In the genomic region with DNA sequence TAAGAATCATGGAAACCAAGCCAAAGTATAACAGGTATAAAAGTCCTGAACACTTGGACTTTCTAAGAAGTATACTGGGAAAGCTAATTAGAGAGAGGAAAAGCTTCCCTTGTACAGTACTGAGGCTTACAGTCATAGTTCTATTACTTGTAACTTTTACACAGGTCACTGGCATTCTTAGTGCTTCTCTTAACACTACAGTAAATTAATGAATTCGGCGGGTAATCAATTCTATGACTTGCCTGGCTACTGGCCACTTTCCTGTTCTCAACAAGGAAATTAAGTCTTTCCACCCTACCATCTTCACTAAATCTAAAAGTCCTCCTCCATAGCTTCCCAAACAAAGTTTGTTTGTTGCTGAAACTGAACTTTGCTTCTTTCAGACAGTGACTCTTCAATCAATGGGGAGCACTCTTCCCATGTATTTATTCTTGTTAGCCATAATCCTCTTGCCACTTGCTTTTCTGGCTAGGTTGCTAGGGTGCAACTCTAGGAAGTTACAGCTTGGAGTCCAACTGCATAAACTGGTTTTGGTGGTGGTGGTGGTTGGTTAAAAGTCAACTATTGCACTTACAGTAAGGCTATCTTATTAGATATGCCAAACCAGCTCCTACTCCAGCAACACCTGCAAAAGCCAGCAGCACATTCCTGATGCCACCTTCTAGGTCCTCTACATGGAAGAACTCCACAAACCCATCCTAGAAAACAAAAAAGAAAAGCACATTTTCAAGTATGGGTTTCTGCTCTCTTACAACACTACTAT, we compare ENCODE assay signal across 8 cellular contexts. TPM values are rescaled to one million over a fixed set of nuclear protein-coding genes. Genes with fewer than 3 reads are reported as not detected.
DNase-seq lines count a peak whose midpoint lies in the region; ATAC-seq and TF ChIP-seq lines count a peak whose summit lies in the region.

No MANE protein-coding gene starts in this region.

- H3K36me3 Mint-ChIP-seq in WTC11 = peaks cover 65% of the 10 kb centered on the region

- no peaks in the 10 kb centered on the region for H3K4me1 ChIP-seq in HEK293 (ENCODE audit: control insufficient read depth, insufficient read depth, low read length)
- H3K4me1 ChIP-seq in hepatocyte (ENCODE audit: insufficient read depth) = peaks cover 34% of the 10 kb centered on the region
- H3K4me1 ChIP-seq in smooth muscle cell (ENCODE audit: low read depth) = peaks cover 27% of the 10 kb centered on the region

- DNase-seq in WTC11 (ENCODE audit: low spot score) (no peak), hepatocyte (ENCODE audit: low spot score) (peak; percentile 11), smooth muscle cell (lab: John Stamatoyannopoulos, UW; ENCODE audit: unreplicated experiment) (no peak), HUDEP-2 (lab: John Stamatoyannopoulos, UW; ENCODE audit: unreplicated experiment in 76 of 76) (no peak), NCI-H82 treated with DMSO at 0.1 percent for 48 hours (lab: John Stamatoyannopoulos, UW; ENCODE audit: unreplicated experiment) (no peak), activated gamma-delta T cell treated with Interleukin-2 at 50 U/mL for 16 hours (no peak)

- TF ChIP-seq CTCF in HEK293 (tag by site-specific recombination; IDR thresholded peaks at IDR 0.05) (no peak), WTC11 (IDR thresholded peaks at IDR 0.05) (no peak), hepatocyte (IDR thresholded peaks at IDR 0.05; ENCODE audit: poor library complexity) (no peak), smooth muscle cell (IDR thresholded peaks at IDR 0.05; ENCODE audit: borderline replicate concordance, insufficient read depth, poor library complexity, severe bottlenecking) (no peak)

- peaks cover 62% of the 10 kb centered on the region for H3F3A ChIP-seq in smooth muscle cell (ENCODE audit: low read depth)

- H3K79me2 ChIP-seq in hepatocyte (peaks cover 84% of the 10 kb centered on the region), smooth muscle cell (ENCODE audit: low read depth) (peaks cover 83% of the 10 kb centered on the region)

- H3K27me3 ChIP-seq in hepatocyte (no peaks in the 10 kb centered on the region), smooth muscle cell (ENCODE audit: low read depth) (no peaks in the 10 kb centered on the region)

- WGBS in hepatocyte (ENCODE audit: low lambda C conversion rate, missing lambda C conversion rate) = 28% methylated on average over 2 of the region's 2 CpGs
- WGBS in smooth muscle cell (ENCODE audit: low lambda C conversion rate) = 14% methylated on average over 2 of the region's 2 CpGs

- no peaks in the 10 kb centered on the region for H3K9me3 Mint-ChIP-seq in WTC11

- H3K4me2 ChIP-seq in hepatocyte = peak overlapping the region; percentile 83
- peak overlapping the region; percentile 83 for H3K4me2 ChIP-seq in smooth muscle cell

- H4K20me1 ChIP-seq in hepatocyte (ENCODE audit: insufficient read depth, poor library complexity, severe bottlenecking) (peaks cover 68% of the 10 kb centered on the region), smooth muscle cell (ENCODE audit: low read depth) (peaks cover 74% of the 10 kb centered on the region)

- peak overlapping the region; percentile 92 for H3K4me3 Mint-ChIP-seq in WTC11

- H3K4me3 ChIP-seq in HEK293 (ENCODE audit: low read depth, low read length) = peak overlapping the region; percentile 82
- peak overlapping the region; percentile 85 for H3K4me3 ChIP-seq in hepatocyte
- H3K4me3 ChIP-seq in smooth muscle cell = peak overlapping the region; percentile 92

- H3K27ac ChIP-seq in HEK293 (ENCODE audit: extremely low read depth, low read depth, low read length) (no peak overlapping the region), hepatocyte (peak overlapping the region; percentile 100), smooth muscle cell (ENCODE audit: low read depth) (peak overlapping the region; percentile 96)

- no peaks in the 10 kb centered on the region; the same call in 1 of the 2 replicates for H3K27me3 Mint-ChIP-seq in WTC11 (ENCODE audit: low read depth)

- H3K4me1 Mint-ChIP-seq in WTC11 = peaks cover 59% of the 10 kb centered on the region

- H3K36me3 ChIP-seq in HEK293 (ENCODE audit: control insufficient read depth in 2 of 2, insufficient read depth in 1 of 2, low read length in 2 of 2) (peaks cover 0 to 65% of the 10 kb centered on the region in 2 experiments), hepatocyte (replicated peaks; ENCODE audit: insufficient read depth, low read depth) (peaks cover 6% of the 10 kb centered on the region), smooth muscle cell (ENCODE audit: low read depth) (peaks cover 32% of the 10 kb centered on the region)

- H3K27ac Mint-ChIP-seq in WTC11 = peak overlapping the region; percentile 97

- POLR2A ChIA-PET in HEK293 (lab: Yijun Ruan, JAX) = interaction anchor here (0.6 to 13.5 kb wide), 5 partner anchors 9 to 120 kb away, joined by 3 to 272 read pairs (median 8); a partner anchor contains a TSS
- POLR2A ChIA-PET in WTC11 (lab: Charles Lee) = interaction anchor here (0.6 to 9.4 kb wide), 4 partner anchors 9 to 298 kb away, joined by 3 to 188 read pairs (median 8); no protein-coding TSS in a partner anchor

- no peaks in the 10 kb centered on the region for H3K9me2 ChIP-seq in hepatocyte (replicated peaks; ENCODE audit: insufficient read depth)

- no peak for ATAC-seq in WTC11
- no peak for ATAC-seq in GM19328 (IDR thresholded peaks at IDR 0.05; ENCODE audit: unreplicated experiment)

- H3K9me3 ChIP-seq in HEK293 (ENCODE audit: control insufficient read depth, insufficient read depth, low read depth, low read length) (no peaks in the 10 kb centered on the region), hepatocyte (ENCODE audit: low read depth) (no peaks in the 10 kb centered on the region), smooth muscle cell (replicated peaks; ENCODE audit: low read depth) (no peaks in the 10 kb centered on the region)

- H2AFZ ChIP-seq in hepatocyte (no peak overlapping the region), smooth muscle cell (ENCODE audit: low read depth) (no peak overlapping the region)

- CTCF ChIA-PET in HEK293 (lab: Yijun Ruan, JAX) = interaction anchor here (0.6 to 14.0 kb wide), 8 partner anchors 9 to 236 kb away, joined by 3 to 135 read pairs (median 5); no protein-coding TSS in a partner anchor
- CTCF ChIA-PET in WTC11 (lab: Charles Lee) = interaction anchor here (1.3 to 1.6 kb wide), 3 partner anchors 15 to 39 kb away, joined by 4 to 6 read pairs (median 5); no protein-coding TSS in a partner anchor

- peak overlapping the region; percentile 99 for H3K9ac ChIP-seq in smooth muscle cell (ENCODE audit: low read depth)

TF ChIP-seq in HEK293, 187 proteins besides CTCF, POLR2A, EP300 and RAD21:
- TF ChIP-seq, protein P1, sequence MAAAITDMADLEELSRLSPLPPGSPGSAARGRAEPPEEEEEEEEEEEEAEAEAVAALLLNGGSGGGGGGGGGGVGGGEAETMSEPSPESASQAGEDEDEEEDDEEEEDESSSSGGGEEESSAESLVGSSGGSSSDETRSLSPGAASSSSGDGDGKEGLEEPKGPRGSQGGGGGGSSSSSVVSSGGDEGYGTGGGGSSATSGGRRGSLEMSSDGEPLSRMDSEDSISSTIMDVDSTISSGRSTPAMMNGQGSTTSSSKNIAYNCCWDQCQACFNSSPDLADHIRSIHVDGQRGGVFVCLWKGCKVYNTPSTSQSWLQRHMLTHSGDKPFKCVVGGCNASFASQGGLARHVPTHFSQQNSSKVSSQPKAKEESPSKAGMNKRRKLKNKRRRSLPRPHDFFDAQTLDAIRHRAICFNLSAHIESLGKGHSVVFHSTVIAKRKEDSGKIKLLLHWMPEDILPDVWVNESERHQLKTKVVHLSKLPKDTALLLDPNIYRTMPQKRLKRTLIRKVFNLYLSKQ (tag by site-specific recombination; IDR thresholded peaks at IDR 0.05; ENCODE audit: borderline replicate concordance) = no peak
- TF ChIP-seq ZNF660 (tag by site-specific recombination; IDR thresholded peaks at IDR 0.05) (peak; percentile 19; the same call in 1 of the 2 replicates), PRDM1 (tag by site-specific recombination; IDR thresholded peaks at IDR 0.05) (peak; percentile 61)

TF ChIP-seq in WTC11, 78 proteins besides CTCF, POLR2A, EP300 and RAD21:
- TF ChIP-seq, protein P2, sequence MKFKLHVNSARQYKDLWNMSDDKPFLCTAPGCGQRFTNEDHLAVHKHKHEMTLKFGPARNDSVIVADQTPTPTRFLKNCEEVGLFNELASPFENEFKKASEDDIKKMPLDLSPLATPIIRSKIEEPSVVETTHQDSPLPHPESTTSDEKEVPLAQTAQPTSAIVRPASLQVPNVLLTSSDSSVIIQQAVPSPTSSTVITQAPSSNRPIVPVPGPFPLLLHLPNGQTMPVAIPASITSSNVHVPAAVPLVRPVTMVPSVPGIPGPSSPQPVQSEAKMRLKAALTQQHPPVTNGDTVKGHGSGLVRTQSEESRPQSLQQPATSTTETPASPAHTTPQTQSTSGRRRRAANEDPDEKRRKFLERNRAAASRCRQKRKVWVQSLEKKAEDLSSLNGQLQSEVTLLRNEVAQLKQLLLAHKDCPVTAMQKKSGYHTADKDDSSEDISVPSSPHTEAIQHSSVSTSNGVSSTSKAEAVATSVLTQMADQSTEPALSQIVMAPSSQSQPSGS (CRISPR knock-in tag; IDR thresholded peaks at IDR 0.05; ENCODE audit: borderline replicate concordance, low read depth) = no peak
- TF ChIP-seq, protein P3, sequence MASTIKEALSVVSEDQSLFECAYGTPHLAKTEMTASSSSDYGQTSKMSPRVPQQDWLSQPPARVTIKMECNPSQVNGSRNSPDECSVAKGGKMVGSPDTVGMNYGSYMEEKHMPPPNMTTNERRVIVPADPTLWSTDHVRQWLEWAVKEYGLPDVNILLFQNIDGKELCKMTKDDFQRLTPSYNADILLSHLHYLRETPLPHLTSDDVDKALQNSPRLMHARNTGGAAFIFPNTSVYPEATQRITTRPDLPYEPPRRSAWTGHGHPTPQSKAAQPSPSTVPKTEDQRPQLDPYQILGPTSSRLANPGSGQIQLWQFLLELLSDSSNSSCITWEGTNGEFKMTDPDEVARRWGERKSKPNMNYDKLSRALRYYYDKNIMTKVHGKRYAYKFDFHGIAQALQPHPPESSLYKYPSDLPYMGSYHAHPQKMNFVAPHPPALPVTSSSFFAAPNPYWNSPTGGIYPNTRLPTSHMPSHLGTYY (CRISPR knock-in tag; IDR thresholded peaks at IDR 0.05) = peak; percentile 40; the same call in 1 of the 2 replicates

RNA-seq across cellular contexts. Expression of a gene that starts 2.4 kb away (rescaled TPM):
- total RNA-seq in WTC11 (2021) (191 to 212 TPM (median 204 TPM) in 3 replicates), hepatocyte (302 and 388 TPM in 2 replicates), smooth muscle cell (519 and 630 TPM in 2 replicates)
- polyA plus RNA-seq in hepatocyte (150 and 181 TPM in 2 replicates), smooth muscle cell (224 and 247 TPM in 2 replicates)

RNA-seq across cellular contexts. Expression of a gene that starts 27.8 kb away (rescaled TPM):
- 6.6 to 14.7 TPM (median 14.1 TPM) in 3 replicates for total RNA-seq in WTC11 (2021)
- 3.7 and 8.1 TPM in 2 replicates for total RNA-seq in hepatocyte
- 19.7 and 28.0 TPM in 2 replicates for polyA plus RNA-seq in hepatocyte
- 2.4 and 6.4 TPM in 2 replicates for total RNA-seq in smooth muscle cell
- polyA plus RNA-seq in smooth muscle cell = 8.4 and 20.8 TPM in 2 replicates

RNA-seq across cellular contexts. Expression of a gene that starts 52.4 kb away (rescaled TPM):
- total RNA-seq in WTC11 (2021) = 219 to 254 TPM (median 224 TPM) in 3 replicates
- total RNA-seq in hepatocyte = 101 and 148 TPM in 2 replicates
- 70.8 and 86.5 TPM in 2 replicates for polyA plus RNA-seq in hepatocyte
- 63.5 and 66.3 TPM in 2 replicates for total RNA-seq in smooth muscle cell
- 31.3 and 54.7 TPM in 2 replicates for polyA plus RNA-seq in smooth muscle cell
